Comparison of ENCODE assay signal across 8 cellular contexts in the genomic region with DNA sequence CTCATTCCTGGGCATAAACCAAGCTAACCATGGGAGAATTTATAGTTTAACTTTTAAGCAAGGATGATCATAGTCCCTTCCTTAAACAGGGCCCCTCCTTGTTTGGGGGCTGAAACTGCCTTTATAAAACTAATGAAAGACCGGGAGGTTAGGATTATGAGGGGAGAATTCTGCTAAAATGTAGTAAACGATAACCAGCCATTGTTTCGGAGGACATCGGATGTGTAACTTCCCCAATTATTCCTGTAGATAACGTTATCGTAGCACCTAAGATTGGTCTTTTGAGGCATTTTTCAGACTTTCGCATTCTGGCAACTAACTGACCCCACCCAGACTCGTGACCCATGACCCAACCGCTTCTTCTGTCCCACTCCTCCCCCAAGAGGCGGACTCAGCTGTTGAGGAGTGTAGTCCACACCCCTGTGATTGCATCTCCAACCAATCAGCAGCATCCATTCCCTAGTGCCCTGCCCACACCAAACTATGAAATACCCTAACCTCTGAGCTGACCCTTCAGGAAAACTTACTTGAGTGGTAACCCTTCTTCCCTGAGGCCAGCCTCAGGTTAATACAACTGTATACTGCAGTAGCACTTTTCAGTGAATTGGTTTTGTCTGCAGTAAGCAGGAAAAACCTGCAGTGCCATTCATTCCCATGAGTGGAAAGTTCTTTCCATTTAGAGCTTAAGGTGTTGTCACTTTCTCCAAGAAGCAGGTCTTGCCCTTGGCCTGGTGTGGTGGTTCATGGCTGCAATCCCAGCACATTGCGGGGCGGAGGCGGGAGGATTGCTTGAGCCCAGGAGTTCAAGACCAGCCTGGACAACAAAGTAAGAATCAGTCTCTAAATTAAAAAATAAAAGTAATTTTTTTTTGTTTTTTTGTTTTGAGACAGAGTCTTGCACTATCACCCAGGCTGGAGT. TPM values are rescaled to one million over a fixed set of nuclear protein-coding genes. Genes with fewer than 3 reads are reported as not detected.
DNase-seq lines count a peak whose midpoint lies in the region; ATAC-seq, FAIRE-seq and TF ChIP-seq lines count a peak whose summit lies in the region.

No MANE protein-coding gene starts in this region.

- H2BK20ac ChIP-seq in H1 (ENCODE audit: low read length), result no peak overlapping the region

- POLR2A ChIA-PET in activated CD4-positive, alpha-beta T cell treated with anti-CD3 and anti-CD28 coated beads, Interleukin-2, amount 10 ng/mL, durations not matched to agents 7 days and 5 days (lab: Charles Lee), result interaction anchor here (0.6 to 2.9 kb wide), 3 partner anchors 8 to 14 kb away, joined by 3 to 23 read pairs (median 3); partner anchors contain the start of gene RSRP1
- POLR2A ChIA-PET in H1 (lab: Charles Lee; ENCODE audit: partially characterized antibody), result interaction anchor here (0.6 to 2.9 kb wide), 23 partner anchors 7 to 689 kb away, joined by 3 to 66 read pairs (median 4); partner anchors contain the start of genes MACO1 and RSRP1

- no peak overlapping the region for H3K56ac ChIP-seq in H1 (replicated peaks; ENCODE audit: insufficient read length, low read depth, low read length)

- no peak overlapping the region for H2BK120ac ChIP-seq in H1 (replicated peaks; ENCODE audit: low read depth, low read length)

- peak overlapping the region; percentile 65 for H4K5ac ChIP-seq in H1 (ENCODE audit: insufficient read length, low read depth, low read length)

- no peak overlapping the region for H2AFZ ChIP-seq in H1 (ENCODE audit: low read length)

- H3K23me2 ChIP-seq in H1 (ENCODE audit: low read depth, low read length), result peaks cover 4% of the 10 kb centered on the region

- TF ChIP-seq RAD21 in H1 (IDR thresholded peaks at IDR 0.05 in 1 of 2, conservative IDR thresholded peaks at IDR 0.05 in 1 of 2; ENCODE audit: low read depth in 2 of 2, low read length in 2 of 2), result no peak

- peak in 1 of 2 experiments; percentile 22; a peak in 1 of 3 replicates for TF ChIP-seq EP300 in H1 (IDR thresholded peaks at IDR 0.05; ENCODE audit: borderline replicate concordance in 1 of 2, low read depth in 2 of 2, low read length in 2 of 2)

- H3K23ac ChIP-seq in H1 (ENCODE audit: insufficient read length), result no peak overlapping the region

- peak overlapping the region; percentile 20; the same call in 1 of the 2 replicates for H3K18ac ChIP-seq in H1 (ENCODE audit: extremely low read depth, low read length)

- peaks cover 3 to 16% (median 7%) of the 10 kb centered on the region in 4 experiments; a peak in 7 of 8 replicates for H3K36me3 ChIP-seq in H1 (ENCODE audit: control insufficient read depth in 2 of 4, insufficient read depth in 4 of 4, low read length in 3 of 4)

- peak overlapping the region; percentile 3 for H4K91ac ChIP-seq in H1 (replicated peaks; ENCODE audit: insufficient read length, low read length)

- peak overlapping the region; percentile 65 to 96 for H3K4me2 ChIP-seq in H1 (ENCODE audit: insufficient read depth in 1 of 2, low read depth in 2 of 2, low read length in 2 of 2)

- peak; percentile 76 for DNase-seq in NK-92 treated with Interleukin-12 subunit alpha and Interleukin-12 subunit beta, amount 100 ng/mL, for 24 hours (lab: John Stamatoyannopoulos, UW)
- DNase-seq in NK-92 (lab: John Stamatoyannopoulos, UW; ENCODE audit: unreplicated experiment) (no peak), NCI-H2227 treated with DMSO at 0.1 percent for 48 hours (lab: John Stamatoyannopoulos, UW) (peak; percentile 69), H1 (ENCODE audit: low read depth in 1 of 2, low spot score in 2 of 2) (peak in 1 of 2 experiments; percentile 68), medulla oblongata (ENCODE audit: extremely low spot score) (peak; percentile 92)
- DNase-seq in activated CD4-positive, alpha-beta T cell treated with anti-CD3 and anti-CD28 coated beads, Interleukin-2, amount 10 ng/mL, durations not matched to agents 7 days and 5 days, result peak; percentile 83
- peak; percentile 17 to 18 for DNase-seq in stimulated activated CD8-positive, alpha-beta memory T cell treated with anti-CD3 and anti-CD28 coated beads, Interleukin-7, amount 100 ng/mL, for 4 hours (ENCODE audit: low read depth in 2 of 2)

- H3K4me1 Mint-ChIP-seq in activated CD4-positive, alpha-beta T cell treated with anti-CD3 and anti-CD28 coated beads, Interleukin-2, amount 10 ng/mL, durations not matched to agents 7 days and 5 days, result peaks cover 38% of the 10 kb centered on the region

- peaks cover 25% of the 10 kb centered on the region for H3K36me3 Mint-ChIP-seq in activated CD4-positive, alpha-beta T cell treated with anti-CD3 and anti-CD28 coated beads, Interleukin-2, amount 10 ng/mL, durations not matched to agents 7 days and 5 days (ENCODE audit: low read depth)

- H3K9me3 Mint-ChIP-seq in activated CD4-positive, alpha-beta T cell treated with anti-CD3 and anti-CD28 coated beads, Interleukin-2, amount 10 ng/mL, durations not matched to agents 7 days and 5 days, result no peaks in the 10 kb centered on the region

- no peak overlapping the region for H3K27ac Mint-ChIP-seq in activated CD4-positive, alpha-beta T cell treated with anti-CD3 and anti-CD28 coated beads, Interleukin-2, amount 10 ng/mL, durations not matched to agents 7 days and 5 days

- no peak overlapping the region for H3K4me3 Mint-ChIP-seq in activated CD4-positive, alpha-beta T cell treated with anti-CD3 and anti-CD28 coated beads, Interleukin-2, amount 10 ng/mL, durations not matched to agents 7 days and 5 days

- H3K27me3 Mint-ChIP-seq in activated CD4-positive, alpha-beta T cell treated with anti-CD3 and anti-CD28 coated beads, Interleukin-2, amount 10 ng/mL, durations not matched to agents 7 days and 5 days, result no peaks in the 10 kb centered on the region

- H2BK12ac ChIP-seq in H1 (ENCODE audit: low read depth, low read length), result no peak overlapping the region; the same call in 1 of the 2 replicates

- H3K4me3 ChIP-seq in H1 (ENCODE audit: extremely low read depth in 1 of 4, insufficient read depth in 2 of 4, low read depth in 3 of 4, low read length in 4 of 4), result peak overlapping the region; percentile 61 to 100 (median 90)

- peak overlapping the region; percentile 75 for H2BK5ac ChIP-seq in H1 (ENCODE audit: low read depth, low read length)

- no peak overlapping the region for H3K14ac ChIP-seq in H1 (ENCODE audit: insufficient read length)

- peaks cover 0 to 26% of the 10 kb centered on the region in 2 experiments; a peak in 2 of 4 replicates for H3K79me2 ChIP-seq in H1 (ENCODE audit: control insufficient read depth in 1 of 2, insufficient read depth in 2 of 2, low read length in 2 of 2)

- H3K27me3 ChIP-seq in H1 (replicated peaks in 1 of 4; ENCODE audit: control insufficient read depth in 3 of 4, extremely low read depth in 1 of 4, insufficient read depth in 3 of 4, low read length in 3 of 4), result no peaks in the 10 kb centered on the region

- peak in 1 of 2 experiments; percentile 63; a peak in 2 of 3 replicates for TF ChIP-seq POLR2A in H1 (IDR thresholded peaks at IDR 0.05; ENCODE audit: control extremely low read depth in 1 of 2, low read depth in 2 of 2, low read length in 2 of 2)

- H3K27ac ChIP-seq in H1 (ENCODE audit: low read depth, low read length), result peak overlapping the region; percentile 94

- H3K4me1 ChIP-seq in H1 (replicated peaks in 1 of 4; ENCODE audit: control insufficient read depth in 3 of 4, insufficient read depth in 4 of 4, low read length in 3 of 4), result peaks cover 0 to 5% (median 3%) of the 10 kb centered on the region in 4 experiments; a peak in 5 of 7 replicates

- H4K8ac ChIP-seq in H1 (ENCODE audit: extremely low read depth, insufficient read depth, low read length), result peak overlapping the region; percentile 88; the same call in 1 of the 2 replicates

- H3K79me1 ChIP-seq in H1 (ENCODE audit: low read depth, low read length), result peaks cover 3% of the 10 kb centered on the region

- no peaks in the 10 kb centered on the region for H3K9me3 ChIP-seq in H1 (ENCODE audit: insufficient read depth in 2 of 2, low read depth in 1 of 2, low read length in 1 of 2)

- peak overlapping the region; percentile 71 to 91 (median 88) for H3K9ac ChIP-seq in H1 (replicated peaks in 1 of 4; ENCODE audit: extremely low read depth in 1 of 4, low read depth in 3 of 4, low read length in 3 of 4)

- CTCF ChIA-PET in activated CD4-positive, alpha-beta T cell treated with anti-CD3 and anti-CD28 coated beads, Interleukin-2, amount 10 ng/mL, durations not matched to agents 7 days and 5 days (lab: Charles Lee), result interaction anchor here (0.5 to 1.9 kb wide), 6 partner anchors 11 to 709 kb away, joined by 3 to 8 read pairs (median 4); no protein-coding TSS in a partner anchor
- CTCF ChIA-PET in H1 (lab: Charles Lee; ENCODE audit: partially characterized antibody), result interaction anchor here (1.0 to 1.8 kb wide), 4 partner anchors 15 to 30 kb away, joined by 3 to 4 read pairs (median 4); no protein-coding TSS in a partner anchor

- WGBS in H1 (ENCODE audit: extremely low coverage in 1 of 2, insufficient coverage in 1 of 2, insufficient read length in 1 of 2, insufficient replicate concordance in 2 of 2, low coverage in 1 of 2, low lambda C conversion rate in 2 of 2, missing lambda C conversion rate in 1 of 2), 2 experiments, result 23% methylated on average over 13 of the region's 13 CpGs; no CpG with 5 or more reads in 1 of the 2 experiments

- H2BK15ac ChIP-seq in H1 (ENCODE audit: low read length), result no peak overlapping the region

- TF ChIP-seq CTCF in H1 (IDR thresholded peaks at IDR 0.05; ENCODE audit: control extremely low read depth in 1 of 3, insufficient read depth in 1 of 3, low read depth in 1 of 3, low read length in 3 of 3), result no peak

- peaks cover 2% of the 10 kb centered on the region in 2 experiments for H4K20me1 ChIP-seq in H1 (replicated peaks in 1 of 2; ENCODE audit: control insufficient read depth in 1 of 2, insufficient read depth in 2 of 2, low read length in 2 of 2)

- ATAC-seq in HG02870 (IDR thresholded peaks at IDR 0.05; ENCODE audit: unreplicated experiment), result peak; percentile 65

- H3K4ac ChIP-seq in H1 (replicated peaks; ENCODE audit: insufficient read length, low read depth, low read length), result no peak overlapping the region

- H2AK5ac ChIP-seq in H1 (ENCODE audit: low read depth, low read length), result no peak overlapping the region

- FAIRE-seq in H1 (lab: Jason Lieb, UNC), result peak; percentile 88

RNA-seq across cellular contexts. Expression of gene SYF2, which starts 0.8 kb away (rescaled TPM):
- 10 to 100 TPM; 46.5 to 53.0 TPM for total RNA-seq in activated CD4-positive, alpha-beta T cell treated with anti-CD3 and anti-CD28 coated beads, Interleukin-2, amount 10 ng/mL, durations not matched to agents 7 days and 5 days
- 27.0 and 33.0 TPM in 2 replicates for total RNA-seq in H1 (2021; fragmentation: NEBNext Ultra II Directional; extraction: Animal tissue kit (Norgen Biotek cat#: 25700))
- polyA plus RNA-seq in H1 (2011; rRNA removed), result 5.6 and 7.5 TPM in 2 replicates
- polyA plus RNA-seq in H1 (2011; cell fraction: cytosol; rRNA removed), result 18.7 TPM
- polyA plus RNA-seq in H1 (2011; cell fraction: nucleus; rRNA removed), result 3.3 TPM
- polyA plus RNA-seq in H1 (2012, experiment 1 of 2), result 25.4 to 44.2 TPM (median 29.6 TPM) in 4 replicates
- polyA plus RNA-seq in H1 (2012, experiment 2 of 2), result 8.1 TPM
- polyA plus RNA-seq in H1 (2013, experiment 1 of 2), result 49.2 TPM
- 48.2 TPM for polyA plus RNA-seq in H1 (2013, experiment 2 of 2)
- 3.8 and 4.2 TPM in 2 replicates for polyA minus RNA-seq in H1 (2011; rRNA and poly(A)+ RNA removed)
- 6.1 TPM for polyA minus RNA-seq in H1 (2011; cell fraction: cytosol; rRNA and poly(A)+ RNA removed)
- 6.8 TPM for polyA minus RNA-seq in H1 (2011; cell fraction: nucleus; rRNA and poly(A)+ RNA removed)

RNA-seq across cellular contexts. Expression of gene RSRP1, which starts 14.1 kb away (rescaled TPM):
- 100 to 1,000 TPM; 213 to 271 TPM for total RNA-seq in activated CD4-positive, alpha-beta T cell treated with anti-CD3 and anti-CD28 coated beads, Interleukin-2, amount 10 ng/mL, durations not matched to agents 7 days and 5 days
- 59.4 and 60.4 TPM in 2 replicates for total RNA-seq in H1 (2021; fragmentation: NEBNext Ultra II Directional; extraction: Animal tissue kit (Norgen Biotek cat#: 25700))
- polyA plus RNA-seq in H1 (2011; rRNA removed), result 32.9 and 38.2 TPM in 2 replicates
- polyA plus RNA-seq in H1 (2011; cell fraction: cytosol; rRNA removed), result 66.1 TPM
- polyA plus RNA-seq in H1 (2011; cell fraction: nucleus; rRNA removed), result 111 TPM
- polyA plus RNA-seq in H1 (2012, experiment 1 of 2), result 33.1 to 58.0 TPM (median 48.2 TPM) in 4 replicates
- 8.9 TPM for polyA plus RNA-seq in H1 (2012, experiment 2 of 2)
- 57.6 TPM for polyA plus RNA-seq in H1 (2013, experiment 1 of 2)
- 50.1 TPM for polyA plus RNA-seq in H1 (2013, experiment 2 of 2)
- 37.6 and 38.0 TPM in 2 replicates for polyA minus RNA-seq in H1 (2011; rRNA and poly(A)+ RNA removed)
- polyA minus RNA-seq in H1 (2011; cell fraction: cytosol; rRNA and poly(A)+ RNA removed), result 41.4 TPM
- polyA minus RNA-seq in H1 (2011; cell fraction: nucleus; rRNA and poly(A)+ RNA removed), result 80.9 TPM

RNA-seq across cellular contexts. Expression of gene RHD, which starts 39.2 kb away (rescaled TPM):
- not detected for total RNA-seq in activated CD4-positive, alpha-beta T cell treated with anti-CD3 and anti-CD28 coated beads, Interleukin-2, amount 10 ng/mL, durations not matched to agents 7 days and 5 days
- not detected in 2 replicates for total RNA-seq in H1 (2021; fragmentation: NEBNext Ultra II Directional; extraction: Animal tissue kit (Norgen Biotek cat#: 25700))
- polyA plus RNA-seq in H1 (2011; rRNA removed), result 0.21 and 0.33 TPM in 2 replicates
- polyA plus RNA-seq in H1 (2011; cell fraction: cytosol; rRNA removed), result 0.08 TPM
- polyA plus RNA-seq in H1 (2011; cell fraction: nucleus; rRNA removed), result 0.13 TPM
- polyA plus RNA-seq in H1 (2012, experiment 1 of 2), result 0.32 to 0.72 TPM (median 0.52 TPM) in 4 replicates
- polyA plus RNA-seq in H1 (2012, experiment 2 of 2), result 0.12 TPM
- polyA plus RNA-seq in H1 (2013, experiment 1 of 2), result 0.02 TPM
- 0.04 TPM for polyA plus RNA-seq in H1 (2013, experiment 2 of 2)
- polyA minus RNA-seq in H1 (2011; rRNA and poly(A)+ RNA removed), result 2.7 TPM in 1 of 2 replicates, not detected in the other
- not detected for polyA minus RNA-seq in H1 (2011; cell fraction: cytosol; rRNA and poly(A)+ RNA removed)
- not detected for polyA minus RNA-seq in H1 (2011; cell fraction: nucleus; rRNA and poly(A)+ RNA removed)
